ENCODE assay signal across 11 cellular contexts in the genomic region with DNA sequence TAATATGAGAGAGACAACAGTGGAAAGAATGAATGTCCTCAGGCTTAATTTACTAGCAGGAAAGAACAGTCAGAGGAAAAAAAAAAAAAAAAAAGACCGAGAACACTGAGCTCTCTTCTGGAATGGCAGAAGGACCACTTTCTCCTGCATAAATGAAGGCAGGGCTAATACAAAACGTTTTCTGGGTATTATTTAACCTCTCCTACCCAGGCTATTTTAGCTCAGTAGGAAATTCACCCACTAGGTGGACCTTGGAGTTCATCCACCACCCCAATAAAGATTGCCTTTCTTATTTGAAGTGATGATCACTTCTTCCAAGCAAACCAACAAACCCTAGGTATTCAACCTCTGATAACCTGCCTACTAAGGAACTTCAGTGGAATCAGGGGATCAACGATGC. TPM values are rescaled to one million over a fixed set of nuclear protein-coding genes. Genes with fewer than 3 reads are reported as not detected.
DNase-seq lines count a peak whose midpoint lies in the region; ATAC-seq and TF ChIP-seq lines count a peak whose summit lies in the region.
"Had no signal": no experiment of that assay in that cellular context is flagged by ENCODE, and none has a peak within 500 bp of the region (broad histone marks: within the 10 kb centered on the region; RNA-seq: fewer than 3 reads in every experiment).

No MANE protein-coding gene starts in this region.

- no peaks in the 10 kb centered on the region for H3K9me3 ChIP-seq in Caco-2
- no peaks in the 10 kb centered on the region for H3K9me3 ChIP-seq in endocrine pancreas (ENCODE audit: control insufficient read depth, low read length)
- no peaks in the 10 kb centered on the region for H3K9me3 ChIP-seq in adrenal gland (replicated peaks in 1 of 3)
- H3K9me3 ChIP-seq: right atrium auricular region had no signal

- H3K36me3 ChIP-seq in Caco-2 (ENCODE audit: control insufficient read depth, insufficient read depth, low read length) (no peaks in the 10 kb centered on the region), endocrine pancreas (ENCODE audit: control insufficient read depth, insufficient read depth, low read length) (no peaks in the 10 kb centered on the region), adrenal gland (replicated peaks in 1 of 2) (no peaks in the 10 kb centered on the region)
- H3K36me3 ChIP-seq: right atrium auricular region had no signal

- H3K27me3 Mint-ChIP-seq in Caco-2 (ENCODE audit: insufficient read depth, unreplicated experiment) (no peaks in the 10 kb centered on the region), HFFc6 (ENCODE audit: insufficient read depth) (no peaks in the 10 kb centered on the region; the same call in 1 of the 2 replicates), osteocyte (ENCODE audit: unreplicated experiment) (no peaks in the 10 kb centered on the region)

- H3K4me1 ChIP-seq in Caco-2 (peaks cover 23% of the 10 kb centered on the region), endocrine pancreas (ENCODE audit: control insufficient read depth, insufficient read depth, low read length) (peaks cover 30% of the 10 kb centered on the region), adrenal gland (replicated peaks in 1 of 2) (peaks cover 13 to 14% of the 10 kb centered on the region in 2 donors)

- DNase-seq in Caco-2, result no peak
- no peak for DNase-seq in HFFc6
- DNase-seq in osteocyte (ENCODE audit: extremely low spot score, unreplicated experiment), result no peak
- no peak for DNase-seq in adrenal gland
- DNase-seq: NCI-H2171, T1000 had no signal

- intact Hi-C loops in Caco-2 (cut with micrococcal nuclease; ENCODE audit: unreplicated experiment) (loop anchor here (2.0 to 5.0 kb wide), 3 partner anchors 33 to 249 kb away; no protein-coding TSS in a partner anchor), adrenal gland (cut with DNase I) (no loop called here)

- POLR2A ChIA-PET in Caco-2 (lab: Charles Lee), result interaction anchor here (0.6 kb wide), 1 partner anchor 34 kb away, joined by 11 read pairs; no protein-coding TSS in a partner anchor

- no peak for TF ChIP-seq POLR2A in adrenal gland (IDR thresholded peaks at IDR 0.05)

- H3K27me3 ChIP-seq in Caco-2 (replicated peaks; ENCODE audit: control insufficient read depth, insufficient read depth, low read length) (no peaks in the 10 kb centered on the region), endocrine pancreas (ENCODE audit: control insufficient read depth, insufficient read depth, low read length) (no peaks in the 10 kb centered on the region), adrenal gland (no peaks in the 10 kb centered on the region)
- H3K27me3 ChIP-seq: right atrium auricular region had no signal

- peak overlapping the region; percentile 84 for H3K4me3 Mint-ChIP-seq in Caco-2 (ENCODE audit: unreplicated experiment)
- peak overlapping the region; percentile 97; the same call in 1 of the 2 replicates for H3K4me3 Mint-ChIP-seq in HFFc6
- H3K4me3 Mint-ChIP-seq in osteocyte (ENCODE audit: unreplicated experiment), result peak overlapping the region; percentile 24

- H3K4me1 Mint-ChIP-seq in Caco-2 (ENCODE audit: low read depth, unreplicated experiment) (no peaks in the 10 kb centered on the region), HFFc6 (ENCODE audit: low read depth) (peaks cover 77% of the 10 kb centered on the region), osteocyte (ENCODE audit: unreplicated experiment) (peaks cover 66% of the 10 kb centered on the region)

- ATAC-seq in HG02588 (IDR thresholded peaks at IDR 0.05; ENCODE audit: unreplicated experiment), result no peak
- no peak for ATAC-seq in GM21423 (IDR thresholded peaks at IDR 0.05; ENCODE audit: unreplicated experiment)

- no peak overlapping the region for H3K9ac ChIP-seq in endocrine pancreas (ENCODE audit: control insufficient read depth, insufficient read depth, low read length)

- WGBS in adrenal gland, 4 donors, result 62 to 68% (median 64%) methylated on average over 3 of the region's 3 CpGs

- no TSS peak for BruUV-seq in Caco-2 (replicated peaks; lab: Mats Ljungman, UMichigan)

- no peak overlapping the region for H3K27ac Mint-ChIP-seq in Caco-2 (ENCODE audit: unreplicated experiment)
- H3K27ac Mint-ChIP-seq in HFFc6, result peak overlapping the region; percentile 99
- H3K27ac Mint-ChIP-seq in osteocyte (ENCODE audit: unreplicated experiment), result peak overlapping the region; percentile 98

- H3K27ac ChIP-seq in adrenal gland, result no peak overlapping the region

- TF ChIP-seq CTCF in Caco-2 (IDR thresholded peaks at IDR 0.05; ENCODE audit: insufficient read depth in 1 of 2, low read depth in 1 of 2, low read length in 1 of 2, severe bottlenecking in 1 of 2, unreplicated experiment in 1 of 2) (no peak), HFFc6 (IDR thresholded peaks at IDR 0.05) (peak; percentile 44; the same call in 1 of the 2 replicates), osteocyte (IDR thresholded peaks at IDR 0.05) (no peak), adrenal gland (IDR thresholded peaks at IDR 0.05) (no peak)

- CTCF ChIA-PET in Caco-2 (lab: Charles Lee), result interaction anchor here (0.6 to 1.0 kb wide), 3 partner anchors 246 to 637 kb away, joined by 3 to 4 read pairs (median 3); no protein-coding TSS in a partner anchor

- peaks cover 8% of the 10 kb centered on the region for H3K36me3 Mint-ChIP-seq in Caco-2 (ENCODE audit: insufficient read depth, unreplicated experiment)
- H3K36me3 Mint-ChIP-seq in HFFc6 (ENCODE audit: low read depth), result peaks cover 4% of the 10 kb centered on the region; the same call in 1 of the 2 replicates
- no peaks in the 10 kb centered on the region for H3K36me3 Mint-ChIP-seq in osteocyte (ENCODE audit: unreplicated experiment)

- H3K9me3 Mint-ChIP-seq in Caco-2 (ENCODE audit: unreplicated experiment), result no peaks in the 10 kb centered on the region
- no peaks in the 10 kb centered on the region for H3K9me3 Mint-ChIP-seq in HFFc6
- no peaks in the 10 kb centered on the region for H3K9me3 Mint-ChIP-seq in osteocyte (ENCODE audit: unreplicated experiment)

- H3K4me3 ChIP-seq in Caco-2 (ENCODE audit: low read depth, low read length) (no peak overlapping the region), endocrine pancreas (ENCODE audit: control insufficient read depth, insufficient read depth, low read length) (peak overlapping the region; percentile 70), adrenal gland (no peak overlapping the region)

RNA-seq across cellular contexts. Expression of a gene that starts 3.7 kb away (rescaled TPM):
- total RNA-seq in Caco-2 (2022) (6.6 and 8.0 TPM in 2 replicates), osteocyte (27.1 and 30.5 TPM in 2 replicates), adrenal gland (10 to 100 TPM in 2 of 8 donors, 1 to 10 TPM in 6; 5.0 to 20.2 (median 8.9) TPM)
- total RNA-seq in HFFc6 (2021; fragmentation: NEBNext Ultra II Directional; extraction: Animal tissue kit (Norgen Biotek cat#: 25700)), result 10 to 100 TPM; 12.9 to 21.0 (median 16.4) TPM
- polyA plus RNA-seq in adrenal gland, result 1 to 10 TPM; 1.1 to 4.9 (median 1.4) TPM
- total RNA-seq: OCI-LY7 had no signal

Comparison
In these comparisons a context has a peak if more than half of its experiments do, and no peak if none do; other contexts are left out.
1. H3K4me3 Mint-ChIP-seq: peak in every context shown above with its lines; median percentile 97 in HFFc6; 84 in Caco-2; 24 in osteocyte.